In genomic region chr12:123078531-123079123, GRCh38 we compare ENCODE assay signal across 29 cellular contexts.
DNase-seq lines count a peak whose midpoint lies in the region; ATAC-seq and TF ChIP-seq lines count a peak whose summit lies in the region.
"Had no signal": no experiment of that assay in that cellular context is flagged by ENCODE, and none has a peak within 500 bp of the region (broad histone marks: within the 10 kb centered on the region; RNA-seq: fewer than 3 reads in every experiment).

No MANE protein-coding gene starts in this region.

- CTCF ChIA-PET in T-cell (lab: Charles Lee): interaction anchor here in 1 of 2 donors (0.7 kb wide), 1 partner anchor 19 kb away, joined by 3 read pairs; no protein-coding TSS in a partner anchor

- no peak for ATAC-seq in T-cell (replicated peaks in 1 of 4)
- no peak for ATAC-seq in stimulated activated memory B cell treated with anti-CD40 and anti-IgM and Interleukin-4, amounts not matched to agents 10 μg/mL and 1 μg/mL and 100 μg/mL, for 72 hours
- no peak for ATAC-seq in stimulated activated naive B cell treated with anti-CD40 and anti-IgM and Interleukin-4, amounts not matched to agents 10 μg/mL and 1 μg/mL and 100 μg/mL, for 72 hours (replicated peaks)
- ATAC-seq in GM18505 (IDR thresholded peaks at IDR 0.05; ENCODE audit: unreplicated experiment): no peak
- ATAC-seq: HepG2, left lobe of liver, sciatic nerve had no signal

- no peaks in the 10 kb centered on the region for H3K9me3 Mint-ChIP-seq in activated naive CD4-positive, alpha-beta T cell treated with anti-CD3 and anti-CD28 coated beads, Interleukin-2, amount 50 U/mL, for 24 hours
- no peaks in the 10 kb centered on the region for H3K9me3 Mint-ChIP-seq in T-cell
- no peaks in the 10 kb centered on the region for H3K9me3 Mint-ChIP-seq in stimulated activated memory B cell treated with anti-CD40 and anti-IgM and Interleukin-4, amounts not matched to agents 10 μg/mL and 1 μg/mL and 100 μg/mL, for 72 hours
- no peaks in the 10 kb centered on the region for H3K9me3 Mint-ChIP-seq in stimulated activated naive B cell treated with anti-CD40 and anti-IgM and Interleukin-4, amounts not matched to agents 10 μg/mL and 1 μg/mL and 100 μg/mL, for 72 hours
- H3K9me3 Mint-ChIP-seq: dendritic cell treated with granulocyte-macrophage colony-stimulating factor and Interleukin-4, amounts not matched to agents 40 ng/mL and 50 ng/mL, for 4 days; endodermal cell had no signal

- peak overlapping the region; percentile 70 for H3K27ac ChIP-seq in cingulate gyrus (ENCODE audit: low read depth, low read length)
- H3K27ac ChIP-seq: Peyer's patch, transverse colon had no signal

- DNase-seq in activated naive CD4-positive, alpha-beta T cell treated with Interleukin-2 at 50 U/mL for 16 hours: no peak
- no peak for DNase-seq in T-cell
- DNase-seq in stimulated activated naive B cell treated with anti-CD40 and anti-IgM and Interleukin-4, amounts not matched to agents 10 μg/mL and 1 μg/mL and 100 μg/mL, for 72 hours: no peak
- no peak for DNase-seq in NOMO-1 (lab: John Stamatoyannopoulos, UW; ENCODE audit: unreplicated experiment in 2 of 2)
- DNase-seq: ACHN; activated naive CD4-positive, alpha-beta T cell treated with anti-CD3 and anti-CD28 coated beads, Interleukin-2, amount 50 U/mL, for 16 hours; activated T-cell treated with anti-CD3 and anti-CD28 coated beads, Interleukin-2, amount 50 U/mL, for 48 hours; BE2C; central memory CD4-positive, alpha-beta T cell; endodermal cell; mesenchymal stem cell; MV-4-11; NCI-H1436; NCI-H2081; NCI-H345; Peyer's patch; SHP77; stimulated activated CD4-positive, alpha-beta T cell treated with anti-CD3 and anti-CD28 coated beads, Interleukin-12 subunit alpha, Interleukin-12 subunit beta, amount 100 ng/mL, for 4 hours; stimulated activated CD4-positive, alpha-beta T cell treated with anti-CD3 and anti-CD28 coated beads, Interleukin-2, amount 100 ng/mL, for 48 hours; transverse colon had no signal

- POLR2A ChIA-PET in T-cell (lab: Charles Lee): no interaction called here

- peaks cover 47% of the 10 kb centered on the region for H3K4me1 Mint-ChIP-seq in activated naive CD4-positive, alpha-beta T cell treated with anti-CD3 and anti-CD28 coated beads, Interleukin-2, amount 50 U/mL, for 24 hours
- H3K4me1 Mint-ChIP-seq in T-cell: peaks cover 43 to 66% (median 55%) of the 10 kb centered on the region in 3 donors
- H3K4me1 Mint-ChIP-seq in stimulated activated memory B cell treated with anti-CD40 and anti-IgM and Interleukin-4, amounts not matched to agents 10 μg/mL and 1 μg/mL and 100 μg/mL, for 72 hours: peaks cover 62% of the 10 kb centered on the region
- peaks cover 47 to 78% of the 10 kb centered on the region in 2 donors for H3K4me1 Mint-ChIP-seq in stimulated activated naive B cell treated with anti-CD40 and anti-IgM and Interleukin-4, amounts not matched to agents 10 μg/mL and 1 μg/mL and 100 μg/mL, for 72 hours

- no peaks in the 10 kb centered on the region for H3K36me3 Mint-ChIP-seq in activated naive CD4-positive, alpha-beta T cell treated with anti-CD3 and anti-CD28 coated beads, Interleukin-2, amount 50 U/mL, for 24 hours
- H3K36me3 Mint-ChIP-seq in T-cell: no peaks in the 10 kb centered on the region
- H3K36me3 Mint-ChIP-seq in stimulated activated memory B cell treated with anti-CD40 and anti-IgM and Interleukin-4, amounts not matched to agents 10 μg/mL and 1 μg/mL and 100 μg/mL, for 72 hours: no peaks in the 10 kb centered on the region
- H3K36me3 Mint-ChIP-seq in stimulated activated naive B cell treated with anti-CD40 and anti-IgM and Interleukin-4, amounts not matched to agents 10 μg/mL and 1 μg/mL and 100 μg/mL, for 72 hours: no peaks in the 10 kb centered on the region

- H3K27ac Mint-ChIP-seq in activated naive CD4-positive, alpha-beta T cell treated with anti-CD3 and anti-CD28 coated beads, Interleukin-2, amount 50 U/mL, for 24 hours: peak overlapping the region; percentile 73
- peak overlapping the region; percentile 73 to 79 for H3K27ac Mint-ChIP-seq in T-cell
- H3K27ac Mint-ChIP-seq in stimulated activated memory B cell treated with anti-CD40 and anti-IgM and Interleukin-4, amounts not matched to agents 10 μg/mL and 1 μg/mL and 100 μg/mL, for 72 hours: peak overlapping the region; percentile 33
- no peak overlapping the region for H3K27ac Mint-ChIP-seq in stimulated activated naive B cell treated with anti-CD40 and anti-IgM and Interleukin-4, amounts not matched to agents 10 μg/mL and 1 μg/mL and 100 μg/mL, for 72 hours
- H3K27ac Mint-ChIP-seq: dendritic cell treated with granulocyte-macrophage colony-stimulating factor and Interleukin-4, amounts not matched to agents 40 ng/mL and 50 ng/mL, for 4 days; endodermal cell; progenitor cell of endocrine pancreas had no signal

- no peaks in the 10 kb centered on the region for H3K27me3 Mint-ChIP-seq in activated naive CD4-positive, alpha-beta T cell treated with anti-CD3 and anti-CD28 coated beads, Interleukin-2, amount 50 U/mL, for 24 hours
- no peaks in the 10 kb centered on the region for H3K27me3 Mint-ChIP-seq in T-cell
- H3K27me3 Mint-ChIP-seq in stimulated activated memory B cell treated with anti-CD40 and anti-IgM and Interleukin-4, amounts not matched to agents 10 μg/mL and 1 μg/mL and 100 μg/mL, for 72 hours: no peaks in the 10 kb centered on the region
- no peaks in the 10 kb centered on the region for H3K27me3 Mint-ChIP-seq in stimulated activated naive B cell treated with anti-CD40 and anti-IgM and Interleukin-4, amounts not matched to agents 10 μg/mL and 1 μg/mL and 100 μg/mL, for 72 hours

- H3K4me3 Mint-ChIP-seq in activated naive CD4-positive, alpha-beta T cell treated with anti-CD3 and anti-CD28 coated beads, Interleukin-2, amount 50 U/mL, for 24 hours: no peak overlapping the region
- H3K4me3 Mint-ChIP-seq in T-cell: no peak overlapping the region
- H3K4me3 Mint-ChIP-seq in stimulated activated memory B cell treated with anti-CD40 and anti-IgM and Interleukin-4, amounts not matched to agents 10 μg/mL and 1 μg/mL and 100 μg/mL, for 72 hours: no peak overlapping the region
- H3K4me3 Mint-ChIP-seq in stimulated activated naive B cell treated with anti-CD40 and anti-IgM and Interleukin-4, amounts not matched to agents 10 μg/mL and 1 μg/mL and 100 μg/mL, for 72 hours: no peak overlapping the region
- H3K4me3 Mint-ChIP-seq: dendritic cell treated with granulocyte-macrophage colony-stimulating factor and Interleukin-4, amounts not matched to agents 40 ng/mL and 50 ng/mL, for 4 days; endodermal cell had no signal

- TF ChIP-seq POLR2A in GM18505 (IDR thresholded peaks at IDR 0.05; ENCODE audit: borderline replicate concordance, extremely low read depth, insufficient read depth, insufficient read length): no peak
